1 cellular context compared by ENCODE assay signal in genomic region chr2:214808961-214809750, GRCh38.
TF ChIP-seq lines count a peak whose summit lies in the region.

Gene BARD1 (minus strand): TSS chr2:214809683. CDS start chr2:214809569, 114 bp downstream.

TF ChIP-seq in HepG2, 621 proteins besides CTCF, POLR2A, EP300 and RAD21 (continued from another document and continues in another):
- TF ChIP-seq STAT6 (CRISPR knock-in tag; IDR thresholded peaks at IDR 0.05; ENCODE audit: borderline replicate concordance): no peak
- no peak for TF ChIP-seq IRF1 (CRISPR knock-in tag; IDR thresholded peaks at IDR 0.05; ENCODE audit: low read depth)
- no peak for TF ChIP-seq FOXP4 (CRISPR knock-in tag; IDR thresholded peaks at IDR 0.05)
- TF ChIP-seq FOXJ3 (CRISPR knock-in tag; IDR thresholded peaks at IDR 0.05; ENCODE audit: borderline replicate concordance): peak; percentile 61; the same call in 1 of the 2 replicates
- TF ChIP-seq ZNF775 (CRISPR knock-in tag; IDR thresholded peaks at IDR 0.05; ENCODE audit: borderline replicate concordance): no peak
- TF ChIP-seq HMGXB3 (CRISPR knock-in tag; IDR thresholded peaks at IDR 0.05; ENCODE audit: borderline replicate concordance): 0 out of 2 replicates have a peak, but pooled peaks have one; percentile 37
- TF ChIP-seq ZNF513 (CRISPR knock-in tag; conservative IDR thresholded peaks at IDR 0.05): 0 out of 2 replicates have a peak, but pooled peaks have one; percentile 38
- TF ChIP-seq HMGA1 (CRISPR knock-in tag; conservative IDR thresholded peaks at IDR 0.05): no peak
- no peak for TF ChIP-seq LRRFIP1 (CRISPR knock-in tag; conservative IDR thresholded peaks at IDR 0.05)
- TF ChIP-seq HOXA5 (CRISPR knock-in tag; IDR thresholded peaks at IDR 0.05): peak; percentile 71; the same call in 1 of the 2 replicates
- no peak for TF ChIP-seq GMEB2 (CRISPR knock-in tag; IDR thresholded peaks at IDR 0.05; ENCODE audit: low read depth)
- no peak; the same call in 1 of the 2 replicates for TF ChIP-seq LBX2 (CRISPR knock-in tag; IDR thresholded peaks at IDR 0.05; ENCODE audit: borderline replicate concordance)
- no peak; the same call in 1 of the 2 replicates for TF ChIP-seq NR0B2 (CRISPR knock-in tag; IDR thresholded peaks at IDR 0.05)
- 0 out of 2 replicates have a peak, but pooled peaks have one; percentile 43 for TF ChIP-seq NR1H2 (CRISPR knock-in tag; IDR thresholded peaks at IDR 0.05; ENCODE audit: borderline replicate concordance, low read depth)
- no peak for TF ChIP-seq MLX (CRISPR knock-in tag; IDR thresholded peaks at IDR 0.05)
- no peak for TF ChIP-seq ZBTB7B (CRISPR knock-in tag; IDR thresholded peaks at IDR 0.05)
- TF ChIP-seq ZNF263 (CRISPR knock-in tag; IDR thresholded peaks at IDR 0.05): peak; percentile 62
- TF ChIP-seq ZNF446 (CRISPR knock-in tag; IDR thresholded peaks at IDR 0.05): no peak
- TF ChIP-seq HBP1 (CRISPR knock-in tag; IDR thresholded peaks at IDR 0.05; ENCODE audit: low read depth): no peak
- peak; percentile 57; the same call in 1 of the 2 replicates for TF ChIP-seq ZSCAN25 (CRISPR knock-in tag; IDR thresholded peaks at IDR 0.05)
- TF ChIP-seq NKX3-1 (CRISPR knock-in tag; IDR thresholded peaks at IDR 0.05): no peak
- no peak for TF ChIP-seq KDM6A (CRISPR knock-in tag; IDR thresholded peaks at IDR 0.05; ENCODE audit: low read depth)
- TF ChIP-seq ZNF780A (CRISPR knock-in tag; IDR thresholded peaks at IDR 0.05): 0 out of 2 replicates have a peak, but pooled peaks have one; percentile 67
- TF ChIP-seq ZSCAN20 (CRISPR knock-in tag; IDR thresholded peaks at IDR 0.05; ENCODE audit: borderline replicate concordance): no peak; the same call in 1 of the 2 replicates
- peak; percentile 61 for TF ChIP-seq MXD3 (CRISPR knock-in tag; IDR thresholded peaks at IDR 0.05)
- no peak for TF ChIP-seq NAIF1 (CRISPR knock-in tag; IDR thresholded peaks at IDR 0.05; ENCODE audit: borderline replicate concordance)
- no peak for TF ChIP-seq NFE2L2 (IDR thresholded peaks at IDR 0.05; ENCODE audit: low read length)
- TF ChIP-seq ZNF367 (CRISPR knock-in tag; IDR thresholded peaks at IDR 0.05; ENCODE audit: borderline replicate concordance): no peak
- 0 out of 2 replicates have a peak, but pooled peaks have one; percentile 52 for TF ChIP-seq MZF1 (CRISPR knock-in tag; IDR thresholded peaks at IDR 0.05; ENCODE audit: borderline replicate concordance)
- peak; percentile 84; the same call in 1 of the 2 replicates for TF ChIP-seq ARHGAP35 (CRISPR knock-in tag; IDR thresholded peaks at IDR 0.05; ENCODE audit: borderline replicate concordance)
- no peak for TF ChIP-seq SP1 (IDR thresholded peaks at IDR 0.05)
- TF ChIP-seq SP1 (CRISPR knock-in tag; IDR thresholded peaks at IDR 0.05): no peak
- 0 out of 2 replicates have a peak, but pooled peaks have one; percentile 18 for TF ChIP-seq JUND (CRISPR knock-in tag; IDR thresholded peaks at IDR 0.05)
- peak; percentile 64; the same call in 1 of the 2 replicates for TF ChIP-seq HINFP (CRISPR knock-in tag; IDR thresholded peaks at IDR 0.05; ENCODE audit: low read depth)
- no peak for TF ChIP-seq ZNF101 (CRISPR knock-in tag; IDR thresholded peaks at IDR 0.05; ENCODE audit: borderline replicate concordance, low read depth)
